1 cellular context compared by ENCODE assay signal in the genomic region with DNA sequence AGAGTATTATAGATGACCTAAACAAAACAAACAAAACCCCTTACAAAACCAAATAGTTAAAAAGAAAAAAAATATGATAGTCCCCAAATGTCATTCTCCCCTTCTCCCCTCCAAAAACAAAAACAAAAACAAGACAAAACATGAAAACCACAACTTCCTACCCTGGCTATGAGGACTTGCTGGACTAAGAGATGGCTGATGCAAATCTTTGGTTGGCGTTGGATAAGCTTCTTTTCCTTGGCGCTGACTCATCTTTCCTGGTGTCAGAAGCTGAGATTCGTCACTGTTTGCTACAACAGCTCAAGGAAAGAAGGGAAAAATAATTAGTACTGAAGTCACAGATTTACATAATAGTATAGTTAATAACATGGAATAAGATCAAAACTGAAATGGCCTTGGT.
TF ChIP-seq lines count a peak whose summit lies in the region.

No MANE protein-coding gene starts in this region.

TF ChIP-seq in WTC11, 78 proteins besides CTCF, POLR2A, EP300 and RAD21 (continued from another document):
- no peak for TF ChIP-seq IRF2 (CRISPR knock-in tag; IDR thresholded peaks at IDR 0.05; ENCODE audit: borderline replicate concordance, low read depth)
- no peak for TF ChIP-seq FOXP4 (CRISPR knock-in tag; IDR thresholded peaks at IDR 0.05)
- TF ChIP-seq GABPB1 (CRISPR knock-in tag; IDR thresholded peaks at IDR 0.05), result no peak
- TF ChIP-seq, protein P1, sequence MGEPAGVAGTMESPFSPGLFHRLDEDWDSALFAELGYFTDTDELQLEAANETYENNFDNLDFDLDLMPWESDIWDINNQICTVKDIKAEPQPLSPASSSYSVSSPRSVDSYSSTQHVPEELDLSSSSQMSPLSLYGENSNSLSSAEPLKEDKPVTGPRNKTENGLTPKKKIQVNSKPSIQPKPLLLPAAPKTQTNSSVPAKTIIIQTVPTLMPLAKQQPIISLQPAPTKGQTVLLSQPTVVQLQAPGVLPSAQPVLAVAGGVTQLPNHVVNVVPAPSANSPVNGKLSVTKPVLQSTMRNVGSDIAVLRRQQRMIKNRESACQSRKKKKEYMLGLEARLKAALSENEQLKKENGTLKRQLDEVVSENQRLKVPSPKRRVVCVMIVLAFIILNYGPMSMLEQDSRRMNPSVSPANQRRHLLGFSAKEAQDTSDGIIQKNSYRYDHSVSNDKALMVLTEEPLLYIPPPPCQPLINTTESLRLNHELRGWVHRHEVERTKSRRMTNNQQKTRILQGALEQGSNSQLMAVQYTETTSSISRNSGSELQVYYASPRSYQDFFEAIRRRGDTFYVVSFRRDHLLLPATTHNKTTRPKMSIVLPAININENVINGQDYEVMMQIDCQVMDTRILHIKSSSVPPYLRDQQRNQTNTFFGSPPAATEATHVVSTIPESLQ (CRISPR knock-in tag; IDR thresholded peaks at IDR 0.05), result no peak
- no peak for TF ChIP-seq OVOL2 (CRISPR knock-in tag; IDR thresholded peaks at IDR 0.05; ENCODE audit: borderline replicate concordance)
- no peak for TF ChIP-seq ZNF512 (CRISPR knock-in tag; IDR thresholded peaks at IDR 0.05; ENCODE audit: borderline replicate concordance)
- TF ChIP-seq, protein P2, sequence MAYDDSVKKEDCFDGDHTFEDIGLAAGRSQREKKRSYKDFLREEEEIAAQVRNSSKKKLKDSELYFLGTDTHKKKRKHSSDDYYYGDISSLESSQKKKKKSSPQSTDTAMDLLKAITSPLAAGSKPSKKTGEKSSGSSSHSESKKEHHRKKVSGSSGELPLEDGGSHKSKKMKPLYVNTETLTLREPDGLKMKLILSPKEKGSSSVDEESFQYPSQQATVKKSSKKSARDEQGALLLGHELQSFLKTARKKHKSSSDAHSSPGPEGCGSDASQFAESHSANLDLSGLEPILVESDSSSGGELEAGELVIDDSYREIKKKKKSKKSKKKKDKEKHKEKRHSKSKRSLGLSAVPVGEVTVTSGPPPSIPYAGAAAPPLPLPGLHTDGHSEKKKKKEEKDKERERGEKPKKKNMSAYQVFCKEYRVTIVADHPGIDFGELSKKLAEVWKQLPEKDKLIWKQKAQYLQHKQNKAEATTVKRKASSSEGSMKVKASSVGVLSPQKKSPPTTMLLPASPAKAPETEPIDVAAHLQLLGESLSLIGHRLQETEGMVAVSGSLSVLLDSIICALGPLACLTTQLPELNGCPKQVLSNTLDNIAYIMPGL (CRISPR knock-in tag; IDR thresholded peaks at IDR 0.05), result no peak
TF ChIP-seq in WTC11: peak in this region for 0.
